25 cellular contexts compared by ENCODE assay signal in genomic region chr4:158411180-158411721, GRCh38.
A peak's percentile ranks its signal among the peaks of the same experiment; 100 is the strongest.
DNase-seq lines count a peak whose midpoint lies in the region; ATAC-seq, FAIRE-seq and TF ChIP-seq lines count a peak whose summit lies in the region.
"Had no signal": no experiment of that assay in that cellular context is flagged by ENCODE, and none has a peak within 500 bp of the region (broad histone marks: within the 10 kb centered on the region; RNA-seq: fewer than 3 reads in every experiment).

No MANE protein-coding gene starts in this region.

- BruUV-seq in mammary epithelial cell (replicated peaks; lab: Mats Ljungman, UMichigan) = no TSS peak
- BruUV-seq in Calu3 (replicated peaks; lab: Mats Ljungman, UMichigan) = no TSS peak

- WGBS in mammary epithelial cell (ENCODE audit: low coverage, missing lambda C conversion rate) = 6% methylated on average over 2 of the region's 2 CpGs

- peak overlapping the region; percentile 7 for H2AFZ ChIP-seq in mammary epithelial cell (ENCODE audit: low read depth, low read length)

- no peaks in the 10 kb centered on the region for H3K79me2 ChIP-seq in mammary epithelial cell (ENCODE audit: insufficient read depth, low read length)

- H3K9ac ChIP-seq in mammary epithelial cell (ENCODE audit: insufficient read depth, low read length) = no peak overlapping the region
- H3K9ac ChIP-seq: BLaER1 treated with 17β-estradiol and CSF1 and Interleukin-3, amounts not matched to agents 10 nM and 100 nM had no signal

- no peaks in the 10 kb centered on the region for H3K9me3 Mint-ChIP-seq in Calu3 (ENCODE audit: low read depth, unreplicated experiment)
- H3K9me3 Mint-ChIP-seq: activated CD4-positive, alpha-beta T cell treated with anti-CD3 and anti-CD28 coated beads, Interleukin-2, amount 10 ng/mL, durations not matched to agents 7 days and 5 days; T-helper 1 cell treated with Interleukin-12 subunit alpha and Interleukin-12 subunit beta and Interleukin-4 antibody, amounts not matched to agents 30 μg/mL and 1 μg/mL, for 36 hours had no signal

- no peaks in the 10 kb centered on the region for H3K4me1 ChIP-seq in mammary epithelial cell (ENCODE audit: insufficient read depth, low read length)
- H3K4me1 ChIP-seq in foreskin keratinocyte = no peaks in the 10 kb centered on the region
- H3K4me1 ChIP-seq: BLaER1 treated with 17β-estradiol and CSF1 and Interleukin-3, amounts not matched to agents 10 nM and 100 nM; heart right ventricle; left ventricle myocardium inferior; pancreas; right lobe of liver had no signal

- H3K27ac ChIP-seq in mammary epithelial cell (ENCODE audit: insufficient read depth, low read depth, low read length) = no peak overlapping the region
- no peak overlapping the region for H3K27ac ChIP-seq in foreskin keratinocyte
- H3K27ac ChIP-seq: BLaER1 treated with 17β-estradiol and CSF1 and Interleukin-3, amounts not matched to agents 10 nM and 100 nM; heart right ventricle; left ventricle myocardium inferior; pancreas; right lobe of liver had no signal

- H3K4me2 ChIP-seq in mammary epithelial cell (ENCODE audit: insufficient read depth, low read depth, low read length) = no peak overlapping the region
- H3K4me2 ChIP-seq: BLaER1 treated with 17β-estradiol and CSF1 and Interleukin-3, amounts not matched to agents 10 nM and 100 nM had no signal

- no peaks in the 10 kb centered on the region for H4K20me1 ChIP-seq in mammary epithelial cell (ENCODE audit: insufficient read depth, low read length)
- H4K20me1 ChIP-seq: BLaER1 treated with 17β-estradiol and CSF1 and Interleukin-3, amounts not matched to agents 10 nM and 100 nM had no signal

- no peaks in the 10 kb centered on the region for H3K36me3 ChIP-seq in mammary epithelial cell (ENCODE audit: insufficient read depth, low read length)
- H3K36me3 ChIP-seq: BLaER1 treated with 17β-estradiol and CSF1 and Interleukin-3, amounts not matched to agents 10 nM and 100 nM; heart right ventricle; left ventricle myocardium inferior; pancreas; right lobe of liver had no signal

- intact Hi-C loops in mammary epithelial cell (cut with micrococcal nuclease) (no loop called here), Calu3 (cut with micrococcal nuclease; ENCODE audit: unreplicated experiment) (no loop called here)

- no peaks in the 10 kb centered on the region for H3K9me3 ChIP-seq in mammary epithelial cell (replicated peaks; ENCODE audit: insufficient read depth, low read length)
- H3K9me3 ChIP-seq: left ventricle myocardium inferior, pancreas, right lobe of liver had no signal

- dilution Hi-C loops in mammary epithelial cell (cut with HindIII; ENCODE audit: low sequenced_read_pairs) = no loop called here

- H3K4me1 Mint-ChIP-seq in Calu3 (ENCODE audit: low read depth, unreplicated experiment) = no peaks in the 10 kb centered on the region
- H3K4me1 Mint-ChIP-seq: activated CD4-positive, alpha-beta T cell treated with anti-CD3 and anti-CD28 coated beads, Interleukin-2, amount 10 ng/mL, durations not matched to agents 7 days and 5 days; activated CD8-positive, alpha-beta memory T cell treated with anti-CD3 and anti-CD28 coated beads, Interleukin-2, amount 10 ng/mL, durations not matched to agents 7 days and 5 days; IgD-negative memory B cell; nephron had no signal

- ATAC-seq in foreskin keratinocyte (peak; percentile 28), HG03095 (IDR thresholded peaks at IDR 0.05; ENCODE audit: unreplicated experiment) (no peak), GM18870 (IDR thresholded peaks at IDR 0.05; ENCODE audit: unreplicated experiment) (no peak)
- ATAC-seq: activated CD8-positive, alpha-beta memory T cell treated with anti-CD3 and anti-CD28 coated beads, Interleukin-2, amount 10 ng/mL, durations not matched to agents 7 days and 5 days; activated naive CD4-positive, alpha-beta T cell treated with anti-CD3 and anti-CD28 coated beads, Interleukin-2, amount 50 U/mL, for 72 hours; pancreas had no signal

- DNase-seq in COR-L47 (lab: John Stamatoyannopoulos, UW) = peak; percentile 73
- DNase-seq in M059J (ENCODE audit: low read depth) = peak; percentile 1
- peak; percentile 6 for DNase-seq in mammary epithelial cell
- DNase-seq in foreskin keratinocyte = no peak
- no peak for DNase-seq in D721Med (ENCODE audit: insufficient read length, low spot score)
- no peak for DNase-seq in Calu3
- DNase-seq: ACHN; activated CD4-positive, alpha-beta T cell treated with anti-CD3 and anti-CD28 coated beads, Interleukin-2, amount 10 ng/mL, durations not matched to agents 7 days and 5 days; activated CD8-positive, alpha-beta memory T cell treated with anti-CD3 and anti-CD28 coated beads, Interleukin-2, amount 10 ng/mL, durations not matched to agents 7 days and 5 days; heart right ventricle; left ventricle myocardium inferior; MV-4-11; NCI-H2029; pancreas; right lobe of liver; stimulated activated CD8-positive, alpha-beta memory T cell treated with anti-CD3 and anti-CD28 coated beads, Interleukin-4, amount 100 ng/mL, for 48 hours had no signal

- H3K4me3 ChIP-seq in mammary epithelial cell (replicated peaks in 1 of 3; ENCODE audit: insufficient read depth in 1 of 3, low read depth in 2 of 3, low read length in 3 of 3) = no peak overlapping the region
- H3K4me3 ChIP-seq: BLaER1 treated with 17β-estradiol and CSF1 and Interleukin-3, amounts not matched to agents 10 nM and 100 nM; heart right ventricle; left ventricle myocardium inferior; pancreas; right lobe of liver had no signal

- no peak overlapping the region for H3K4me3 Mint-ChIP-seq in Calu3 (ENCODE audit: low read depth, unreplicated experiment)
- H3K4me3 Mint-ChIP-seq: activated CD4-positive, alpha-beta T cell treated with anti-CD3 and anti-CD28 coated beads, Interleukin-2, amount 10 ng/mL, durations not matched to agents 7 days and 5 days; activated CD8-positive, alpha-beta memory T cell treated with anti-CD3 and anti-CD28 coated beads, Interleukin-2, amount 10 ng/mL, durations not matched to agents 7 days and 5 days; IgD-negative memory B cell; nephron; T-helper 1 cell treated with Interleukin-12 subunit alpha and Interleukin-12 subunit beta and Interleukin-4 antibody, amounts not matched to agents 30 μg/mL and 1 μg/mL, for 36 hours had no signal

- H3K27ac Mint-ChIP-seq in Calu3 (ENCODE audit: unreplicated experiment) = no peak overlapping the region
- H3K27ac Mint-ChIP-seq: activated CD4-positive, alpha-beta T cell treated with anti-CD3 and anti-CD28 coated beads, Interleukin-2, amount 10 ng/mL, durations not matched to agents 7 days and 5 days; activated CD8-positive, alpha-beta memory T cell treated with anti-CD3 and anti-CD28 coated beads, Interleukin-2, amount 10 ng/mL, durations not matched to agents 7 days and 5 days; activated naive CD4-positive, alpha-beta T cell treated with anti-CD3 and anti-CD28 coated beads, Interleukin-2, amount 50 U/mL, for 72 hours; IgD-negative memory B cell; nephron; T-helper 1 cell treated with Interleukin-12 subunit alpha and Interleukin-12 subunit beta and Interleukin-4 antibody, amounts not matched to agents 30 μg/mL and 1 μg/mL, for 36 hours had no signal

- CTCF ChIA-PET in mammary epithelial cell (lab: Charles Lee; ENCODE audit: low non-redundant PET) = no interaction called here
- CTCF ChIA-PET in Calu3 (lab: Charles Lee) = no interaction called here

- in situ Hi-C loops in mammary epithelial cell (cut with MboI; ENCODE audit: low sequenced_read_pairs in 2 of 2) = loop anchor here in 1 of 2 donors (10.0 kb wide), 1 partner anchor 214 kb away; no protein-coding TSS in a partner anchor

- no peaks in the 10 kb centered on the region for H3K27me3 ChIP-seq in mammary epithelial cell (ENCODE audit: insufficient read depth, low read length)
- no peaks in the 10 kb centered on the region for H3K27me3 ChIP-seq in foreskin keratinocyte
- H3K27me3 ChIP-seq: BLaER1 treated with 17β-estradiol and CSF1 and Interleukin-3, amounts not matched to agents 10 nM and 100 nM; heart right ventricle; pancreas; right lobe of liver had no signal

- TF ChIP-seq CTCF in mammary epithelial cell (conservative IDR thresholded peaks at IDR 0.05 in 1 of 2, IDR thresholded peaks at IDR 0.05 in 1 of 2; ENCODE audit: extremely low read depth in 1 of 2, insufficient read depth in 1 of 2, low read depth in 1 of 2, low read length in 2 of 2) (no peak), foreskin keratinocyte (conservative IDR thresholded peaks at IDR 0.05) (no peak), D721Med (IDR thresholded peaks at IDR 0.05; ENCODE audit: insufficient read depth, missing control alignments) (no peak), Calu3 (IDR thresholded peaks at IDR 0.05; ENCODE audit: unreplicated experiment) (no peak)

- no peak for FAIRE-seq in D721Med (lab: Jason Lieb, UNC)
- FAIRE-seq: colon, pancreas, urothelium cell line had no signal

- H3K36me3 Mint-ChIP-seq in Calu3 (ENCODE audit: insufficient read depth, unreplicated experiment) = no peaks in the 10 kb centered on the region
- H3K36me3 Mint-ChIP-seq: activated CD8-positive, alpha-beta memory T cell treated with anti-CD3 and anti-CD28 coated beads, Interleukin-2, amount 10 ng/mL, durations not matched to agents 7 days and 5 days; activated naive CD4-positive, alpha-beta T cell treated with anti-CD3 and anti-CD28 coated beads, Interleukin-2, amount 50 U/mL, for 72 hours; IgD-negative memory B cell had no signal

- H3K27me3 Mint-ChIP-seq in Calu3 (ENCODE audit: unreplicated experiment) = peaks cover 11% of the 10 kb centered on the region
- H3K27me3 Mint-ChIP-seq: activated CD4-positive, alpha-beta T cell treated with anti-CD3 and anti-CD28 coated beads, Interleukin-2, amount 10 ng/mL, durations not matched to agents 7 days and 5 days; activated CD8-positive, alpha-beta memory T cell treated with anti-CD3 and anti-CD28 coated beads, Interleukin-2, amount 10 ng/mL, durations not matched to agents 7 days and 5 days; IgD-negative memory B cell had no signal

Comparison
In these comparisons a context has a peak if more than half of its experiments do, and no peak if none do; other contexts are left out.
1. DNase-seq: peak in COR-L47 (single experiment), M059J (single experiment) and mammary epithelial cell (single experiment); none in foreskin keratinocyte (0 of 2), D721Med (single experiment) and Calu3 (single experiment).